Comparison of ENCODE assay signal across 8 cellular contexts in the genomic region with DNA sequence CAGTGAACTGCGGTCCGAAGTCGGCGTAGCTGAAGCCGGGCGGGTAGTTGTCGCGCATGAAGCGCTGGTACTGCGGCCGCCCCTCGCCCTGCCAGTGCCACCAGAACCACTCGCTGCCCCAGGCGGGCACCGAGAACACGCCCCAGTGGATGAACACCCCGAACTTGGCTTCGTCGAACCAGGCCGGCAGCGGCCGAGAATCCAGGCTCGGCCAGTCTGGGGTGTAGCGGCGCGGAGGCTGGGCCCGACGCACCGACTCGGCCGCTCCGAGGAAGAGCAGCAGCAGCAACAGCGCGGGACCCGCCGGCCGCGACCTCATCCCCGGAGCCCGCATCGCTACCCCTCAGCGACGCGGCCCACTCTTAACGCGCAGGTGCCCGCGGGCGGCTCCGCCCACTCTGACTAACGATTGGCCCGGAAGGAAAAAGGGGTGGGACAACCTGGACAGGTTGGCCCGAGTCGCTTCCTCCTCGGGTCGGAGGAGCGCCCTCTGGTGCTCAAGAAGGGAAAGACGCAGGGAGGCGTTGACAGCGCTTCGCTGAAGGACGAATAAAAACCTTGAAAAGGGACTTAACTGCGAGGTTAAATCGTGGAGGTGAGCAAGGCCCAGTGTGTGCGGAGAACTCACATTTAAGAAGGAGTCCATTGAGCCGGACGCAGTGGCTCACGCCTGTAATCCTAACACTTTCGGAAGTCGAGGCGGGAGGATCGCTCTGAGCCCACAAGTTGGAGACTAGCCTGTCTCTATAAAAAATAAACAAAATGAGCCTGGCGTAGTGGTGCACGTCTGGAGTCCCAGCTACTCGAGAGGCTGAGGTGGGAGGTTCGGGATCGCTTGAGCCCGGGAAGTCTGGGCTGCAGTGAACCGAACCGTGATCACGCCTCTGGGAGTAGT. TPM values are rescaled to one million over a fixed set of nuclear protein-coding genes. Genes with fewer than 3 reads are reported as not detected.
A peak's percentile ranks its signal among the peaks of the same experiment; 100 is the strongest.
DNase-seq lines count a peak whose midpoint lies in the region; ATAC-seq and TF ChIP-seq lines count a peak whose summit lies in the region.

A gene (minus strand): TSS at position 338 of the 895 bp plus-strand sequence. CDS start 4 bp downstream, at position 334.

- peak within 1 kb of the TSS; percentile 95 for H3K4me2 ChIP-seq in OCI-LY3 (ENCODE audit: low read length)

- H3K4me3 ChIP-seq in HUES64 (ENCODE audit: low read length): peak within 1 kb of the TSS; percentile 64
- peak within 1 kb of the TSS; percentile 91 for H3K4me3 ChIP-seq in OCI-LY3 (ENCODE audit: low read length)
- H3K4me3 ChIP-seq in epithelial cell of proximal tubule (ENCODE audit: low read depth, low read length): peak within 1 kb of the TSS; percentile 83

- ATAC-seq in GM21423 (IDR thresholded peaks at IDR 0.05; ENCODE audit: unreplicated experiment): peak; percentile 89

- H3K9ac ChIP-seq in HUES64 (ENCODE audit: low read depth, low read length): peak within 1 kb of the TSS; percentile 34
- H3K9ac ChIP-seq in OCI-LY3 (ENCODE audit: low read length): peak within 1 kb of the TSS; percentile 71

- no peaks in the 10 kb centered on the region for H3K4me1 ChIP-seq in HUES64 (ENCODE audit: insufficient read depth, low read length)
- peaks cover 25% of the 10 kb centered on the region for H3K4me1 ChIP-seq in OCI-LY3 (ENCODE audit: low read length)

- no peak within 1 kb of the TSS for H3K27ac ChIP-seq in HUES64 (ENCODE audit: low read depth, low read length)
- peak within 1 kb of the TSS; percentile 86 for H3K27ac ChIP-seq in OCI-LY3 (ENCODE audit: low read length)

- H2AFZ ChIP-seq in OCI-LY3 (ENCODE audit: low read depth, low read length): peak within 1 kb of the TSS; percentile 49

- no peaks in the 10 kb centered on the region for H3K9me3 ChIP-seq in HUES64 (ENCODE audit: insufficient read depth, low read depth, low read length)
- no peaks in the 10 kb centered on the region for H3K9me3 ChIP-seq in OCI-LY3 (ENCODE audit: insufficient read depth, low read length)

- DNase-seq in DMS 273 (lab: John Stamatoyannopoulos, UW; ENCODE audit: unreplicated experiment): peak; percentile 97
- peak; percentile 92 for DNase-seq in activated T-cell treated with anti-CD3 and anti-CD28 coated beads for 4 hours
- DNase-seq in epithelial cell of proximal tubule (ENCODE audit: low read depth): peak; percentile 37
- DNase-seq in mucosa of gallbladder (ENCODE audit: low spot score): peak; percentile 95
- DNase-seq in stimulated activated CD8-positive, alpha-beta memory T cell treated with anti-CD3 and anti-CD28 coated beads, Interleukin-4, amount 100 ng/mL, for 4 hours (ENCODE audit: low read depth in 2 of 2, low spot score in 1 of 2): peak; percentile 90 to 91

- H3K27me3 ChIP-seq in HUES64 (ENCODE audit: insufficient read depth, low read length) (peaks cover 34% of the 10 kb centered on the region), OCI-LY3 (ENCODE audit: low read depth, low read length) (no peaks in the 10 kb centered on the region)

- no peaks in the 10 kb centered on the region for H4K20me1 ChIP-seq in OCI-LY3 (ENCODE audit: insufficient read depth, low read length)

- WGBS in HUES64: 11% methylated on average over 81 of the region's 81 CpGs

- no peaks in the 10 kb centered on the region for H3K36me3 ChIP-seq in HUES64 (ENCODE audit: insufficient read depth, low read length)
- H3K36me3 ChIP-seq in OCI-LY3 (replicated peaks; ENCODE audit: low read depth, low read length): peaks cover 28% of the 10 kb centered on the region

- peaks cover 14% of the 10 kb centered on the region for H3K79me2 ChIP-seq in OCI-LY3 (ENCODE audit: low read length)

- TF ChIP-seq CTCF in OCI-LY3 (IDR thresholded peaks at IDR 0.05; ENCODE audit: low read depth, low read length) (peak; percentile 64), epithelial cell of proximal tubule (conservative IDR thresholded peaks at IDR 0.05; ENCODE audit: low read depth, low read length) (peak; percentile 95)

RNA-seq across cellular contexts. Expression of the gene that starts here (rescaled TPM):
- 4.8 TPM for polyA plus RNA-seq in HUES64 (2013, experiment 1 of 2)
- 4.6 TPM for polyA plus RNA-seq in HUES64 (2013, experiment 2 of 2)
- total RNA-seq in epithelial cell of proximal tubule (31.9 and 33.8 TPM in 2 replicates), mucosa of gallbladder (65.9 TPM)

Comparison
In these comparisons a context has a peak if more than half of its experiments do, and no peak if none do; other contexts are left out.
1. DNase-seq: peak in every context shown above with its lines; median percentile 97 in DMS 273; 95 in mucosa of gallbladder; 92 in activated T-cell treated with anti-CD3 and anti-CD28 coated beads for 4 hours; 90 in stimulated activated CD8-positive, alpha-beta memory T cell treated with anti-CD3 and anti-CD28 coated beads, Interleukin-4, amount 100 ng/mL, for 4 hours; 37 in epithelial cell of proximal tubule.